Comparison of ENCODE assay signal across 15 cellular contexts in the genomic region with DNA sequence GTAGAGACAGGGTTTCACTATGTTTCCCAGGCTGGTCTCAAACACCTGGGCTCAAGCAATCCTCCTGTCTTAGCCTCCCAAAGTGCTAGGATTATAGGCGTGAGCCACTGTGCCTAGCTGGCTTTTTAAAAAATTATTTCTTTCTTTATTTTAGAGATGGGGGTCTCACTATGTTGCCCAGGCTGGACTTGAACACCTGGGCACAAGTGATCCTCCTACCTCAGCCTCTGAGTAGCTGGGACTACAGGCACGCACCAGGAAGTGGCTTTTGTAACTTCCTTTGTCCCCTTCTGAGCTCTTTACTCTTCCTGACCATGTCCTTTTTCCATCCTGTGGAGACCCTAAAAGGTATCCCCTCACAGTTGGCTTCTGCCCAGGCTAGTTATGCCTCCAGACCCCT. TPM values are rescaled to one million over a fixed set of nuclear protein-coding genes. Genes with fewer than 3 reads are reported as not detected.
DNase-seq lines count a peak whose midpoint lies in the region; ATAC-seq and TF ChIP-seq lines count a peak whose summit lies in the region.
"Had no signal": no experiment of that assay in that cellular context is flagged by ENCODE, and none has a peak within 500 bp of the region (broad histone marks: within the 10 kb centered on the region; RNA-seq: fewer than 3 reads in every experiment).

No MANE protein-coding gene starts in this region.

- no peaks in the 10 kb centered on the region for H3K9me3 ChIP-seq in OCI-LY7 (ENCODE audit: low read length)
- H3K9me3 ChIP-seq in trophoblast cell (ENCODE audit: insufficient read depth, low read depth, low read length): no peaks in the 10 kb centered on the region

- peaks cover 19% of the 10 kb centered on the region for H3K79me1 ChIP-seq in trophoblast cell (ENCODE audit: low read length)

- H3K18ac ChIP-seq in trophoblast cell (ENCODE audit: low read length): no peak overlapping the region

- TF ChIP-seq CTCF in OCI-LY7 (conservative IDR thresholded peaks at IDR 0.05; ENCODE audit: low read length): no peak

- CTCF ChIA-PET in activated CD8-positive, alpha-beta memory T cell treated with anti-CD3 and anti-CD28 coated beads, Interleukin-2, amount 10 ng/mL, durations not matched to agents 7 days and 5 days (lab: Charles Lee): interaction anchor here (0.6 to 9.4 kb wide), 35 partner anchors 8 to 479 kb away, joined by 3 to 151 read pairs (median 4); a partner anchor contains a TSS
- CTCF ChIA-PET in OCI-LY7 (lab: Charles Lee; ENCODE audit: unreplicated experiment): interaction anchor here (2.4 kb wide), 1 partner anchor 113 kb away, joined by 9 read pairs; no protein-coding TSS in a partner anchor

- peak overlapping the region; percentile 23; the same call in 1 of the 2 replicates for H2AFZ ChIP-seq in OCI-LY7 (ENCODE audit: low read length)
- H2AFZ ChIP-seq in trophoblast cell (ENCODE audit: insufficient read depth, low read length, poor library complexity): no peak overlapping the region

- H3K27me3 ChIP-seq in trophoblast cell (ENCODE audit: insufficient read depth, low read length): no peaks in the 10 kb centered on the region

- H3K79me2 ChIP-seq in OCI-LY7 (ENCODE audit: insufficient read depth, low read depth, low read length) (no peaks in the 10 kb centered on the region), trophoblast cell (ENCODE audit: control insufficient read depth, insufficient read depth, low read length, poor library complexity) (peaks cover 3% of the 10 kb centered on the region)

- no peak overlapping the region for H3K9ac ChIP-seq in trophoblast cell (ENCODE audit: low read length)

- no peak overlapping the region for H3K4me3 ChIP-seq in OCI-LY7 (ENCODE audit: low read depth, low read length, poor library complexity, severe bottlenecking)
- H3K4me3 ChIP-seq in trophoblast cell (ENCODE audit: low read depth, low read length): no peak overlapping the region

- no peak overlapping the region for H3K27ac ChIP-seq in OCI-LY7 (ENCODE audit: low read depth, low read length, poor library complexity, severe bottlenecking)
- H3K27ac ChIP-seq in trophoblast cell (ENCODE audit: low read depth, low read length): no peak overlapping the region

- H3K4me1 ChIP-seq in OCI-LY7 (ENCODE audit: insufficient read depth, low read length, poor library complexity, severe bottlenecking): peaks cover 5% of the 10 kb centered on the region
- H3K4me1 ChIP-seq in trophoblast cell (ENCODE audit: control insufficient read depth in 1 of 2, insufficient read depth in 2 of 2, low read length in 2 of 2): peaks cover 23 to 36% of the 10 kb centered on the region in 2 experiments

- no peaks in the 10 kb centered on the region for H3K36me3 Mint-ChIP-seq in activated CD8-positive, alpha-beta memory T cell treated with anti-CD3 and anti-CD28 coated beads, Interleukin-2, amount 10 ng/mL, durations not matched to agents 7 days and 5 days
- no peaks in the 10 kb centered on the region for H3K36me3 Mint-ChIP-seq in activated T-cell treated with anti-CD3 and anti-CD28 coated beads, Interleukin-2, amount 50 U/mL, for 4 hours (ENCODE audit: insufficient read depth)

- H3K36me3 ChIP-seq in OCI-LY7 (ENCODE audit: insufficient read depth, low read length) (no peaks in the 10 kb centered on the region), trophoblast cell (ENCODE audit: control insufficient read depth in 1 of 2, insufficient read depth in 2 of 2, low read length in 2 of 2) (no peaks in the 10 kb centered on the region)

- no peak overlapping the region for H4K8ac ChIP-seq in trophoblast cell (ENCODE audit: low read depth, low read length)

- no peak overlapping the region for H2BK5ac ChIP-seq in trophoblast cell (ENCODE audit: low read depth, low read length, poor library complexity)

- no peak overlapping the region for H3K23ac ChIP-seq in trophoblast cell (ENCODE audit: low read length)

- BruUV-seq in OCI-LY7 (replicated peaks; lab: Mats Ljungman, UMichigan): no TSS peak

- ATAC-seq in activated CD8-positive, alpha-beta memory T cell treated with anti-CD3 and anti-CD28 coated beads, Interleukin-2, amount 10 ng/mL, durations not matched to agents 7 days and 5 days: no peak
- no peak for ATAC-seq in GM18519 (IDR thresholded peaks at IDR 0.05; ENCODE audit: low FRiP score, unreplicated experiment)
- ATAC-seq in activated T-cell treated with anti-CD3 and anti-CD28 coated beads, Interleukin-2, amount 50 U/mL, for 4 hours: no peak
- no peak for ATAC-seq in GM21390 (IDR thresholded peaks at IDR 0.05; ENCODE audit: unreplicated experiment)

- H3K9me3 Mint-ChIP-seq in activated CD8-positive, alpha-beta memory T cell treated with anti-CD3 and anti-CD28 coated beads, Interleukin-2, amount 10 ng/mL, durations not matched to agents 7 days and 5 days (ENCODE audit: low read depth): no peaks in the 10 kb centered on the region
- no peaks in the 10 kb centered on the region for H3K9me3 Mint-ChIP-seq in activated T-cell treated with anti-CD3 and anti-CD28 coated beads, Interleukin-2, amount 50 U/mL, for 4 hours

- intact Hi-C loops in OCI-LY7 (cut with micrococcal nuclease; ENCODE audit: unreplicated experiment): no loop called here

- H3K27me3 Mint-ChIP-seq in activated CD8-positive, alpha-beta memory T cell treated with anti-CD3 and anti-CD28 coated beads, Interleukin-2, amount 10 ng/mL, durations not matched to agents 7 days and 5 days: no peaks in the 10 kb centered on the region
- peaks cover 2% of the 10 kb centered on the region for H3K27me3 Mint-ChIP-seq in activated T-cell treated with anti-CD3 and anti-CD28 coated beads, Interleukin-2, amount 50 U/mL, for 4 hours (ENCODE audit: low read depth)

- no peak overlapping the region for H4K12ac ChIP-seq in trophoblast cell (ENCODE audit: low read depth, low read length)

- no peak overlapping the region for H3K4me3 Mint-ChIP-seq in activated CD8-positive, alpha-beta memory T cell treated with anti-CD3 and anti-CD28 coated beads, Interleukin-2, amount 10 ng/mL, durations not matched to agents 7 days and 5 days
- H3K4me3 Mint-ChIP-seq in activated T-cell treated with anti-CD3 and anti-CD28 coated beads, Interleukin-2, amount 50 U/mL, for 4 hours: no peak overlapping the region

- H4K91ac ChIP-seq in trophoblast cell (ENCODE audit: low read depth, low read length): peak overlapping the region; percentile 36

- no peak overlapping the region for H2BK120ac ChIP-seq in trophoblast cell (ENCODE audit: insufficient read depth, low read length, poor library complexity)

- no peak overlapping the region for H2AK5ac ChIP-seq in trophoblast cell (ENCODE audit: low read length)

- peak overlapping the region; percentile 68 for H3K27ac Mint-ChIP-seq in activated CD8-positive, alpha-beta memory T cell treated with anti-CD3 and anti-CD28 coated beads, Interleukin-2, amount 10 ng/mL, durations not matched to agents 7 days and 5 days

- POLR2A ChIA-PET in OCI-LY7 (lab: Charles Lee): interaction anchor here (0.5 to 1.9 kb wide), 6 partner anchors 15 to 1271 kb away, joined by 3 to 5 read pairs (median 3); no protein-coding TSS in a partner anchor

- H3K9me2 ChIP-seq in OCI-LY7 (ENCODE audit: insufficient read depth, low read length): no peaks in the 10 kb centered on the region

- no peak overlapping the region for H3K14ac ChIP-seq in trophoblast cell (ENCODE audit: low read length)

- H3K4me1 Mint-ChIP-seq in activated CD8-positive, alpha-beta memory T cell treated with anti-CD3 and anti-CD28 coated beads, Interleukin-2, amount 10 ng/mL, durations not matched to agents 7 days and 5 days: peaks cover 21% of the 10 kb centered on the region
- peaks cover 7% of the 10 kb centered on the region for H3K4me1 Mint-ChIP-seq in activated T-cell treated with anti-CD3 and anti-CD28 coated beads, Interleukin-2, amount 50 U/mL, for 4 hours (ENCODE audit: low read depth)

- no peaks in the 10 kb centered on the region for H4K20me1 ChIP-seq in OCI-LY7 (ENCODE audit: insufficient read depth, low read length)

- no peak for DNase-seq in activated CD8-positive, alpha-beta memory T cell treated with anti-CD3 and anti-CD28 coated beads, Interleukin-2, amount 10 ng/mL, durations not matched to agents 7 days and 5 days
- no peak for DNase-seq in activated CD8-positive, alpha-beta memory T cell treated with anti-CD3 and anti-CD28 coated beads for 24 hours
- DNase-seq in OCI-LY7 (ENCODE audit: low spot score) (no peak), trophoblast cell (no peak), NCI-H526 (lab: John Stamatoyannopoulos, UW) (no peak)
- no peak for DNase-seq in activated T-cell treated with anti-CD3 and anti-CD28 coated beads, Interleukin-2, amount 50 U/mL, for 4 hours
- DNase-seq: NCI-H1048, NCI-H1436 treated with DMSO at 0.1 percent for 48 hours had no signal

- no peak overlapping the region for H2BK12ac ChIP-seq in trophoblast cell (ENCODE audit: low read length)

- H3K4me2 ChIP-seq in OCI-LY7 (ENCODE audit: low read length) (no peak overlapping the region), trophoblast cell (ENCODE audit: low read length) (no peak overlapping the region)

- no CpG with 5 or more reads among the region's 2 CpGs for WGBS in trophoblast cell (ENCODE audit: extremely low coverage, insufficient coverage, insufficient read length)

- H3K4ac ChIP-seq in trophoblast cell (ENCODE audit: low read depth, low read length): no peak overlapping the region

RNA-seq across cellular contexts. Expression of a gene that starts 2.1 kb away (rescaled TPM):
- not detected for total RNA-seq in activated CD8-positive, alpha-beta memory T cell treated with anti-CD3 and anti-CD28 coated beads, Interleukin-2, amount 10 ng/mL, durations not matched to agents 7 days and 5 days
- total RNA-seq in OCI-LY7 (2014; rRNA removed; shearing (Covaris generic)): not detected in 2 replicates
- total RNA-seq in OCI-LY7 (2022): not detected in 2 replicates
- 16.9 and 17.4 TPM in 2 replicates for polyA plus RNA-seq in trophoblast cell (2013)
- total RNA-seq in activated T-cell treated with anti-CD3 and anti-CD28 coated beads, Interleukin-2, amount 50 U/mL, for 4 hours: not detected
- total RNA-seq: A172, Daoy, NCI-H460 had no signal

RNA-seq across cellular contexts. Expression of a gene that starts 12.5 kb away (rescaled TPM):
- under 1 TPM in 1 of 2 experiments, not detected in 1; 0.06 TPM for total RNA-seq in activated CD8-positive, alpha-beta memory T cell treated with anti-CD3 and anti-CD28 coated beads, Interleukin-2, amount 10 ng/mL, durations not matched to agents 7 days and 5 days
- not detected in 2 replicates for total RNA-seq in OCI-LY7 (2014; rRNA removed; shearing (Covaris generic))
- total RNA-seq in OCI-LY7 (2022): not detected in 2 replicates
- 0.03 TPM in 2 replicates for polyA plus RNA-seq in trophoblast cell (2013)
- under 1 TPM in 1 of 3 donors, not detected in 2; 0.18 TPM for total RNA-seq in activated T-cell treated with anti-CD3 and anti-CD28 coated beads, Interleukin-2, amount 50 U/mL, for 4 hours
- total RNA-seq: A172, Daoy, M059J, NCI-H460, SK-MEL-5 had no signal

RNA-seq across cellular contexts. Expression of a gene that starts 52.2 kb away (rescaled TPM):
- 1 to 10 TPM; 3.5 to 6.7 TPM for total RNA-seq in activated CD8-positive, alpha-beta memory T cell treated with anti-CD3 and anti-CD28 coated beads, Interleukin-2, amount 10 ng/mL, durations not matched to agents 7 days and 5 days
- total RNA-seq in OCI-LY7 (2014; rRNA removed; shearing (Covaris generic)): 9.7 and 15.2 TPM in 2 replicates
- total RNA-seq in OCI-LY7 (2022): 16.4 and 17.6 TPM in 2 replicates
- polyA plus RNA-seq in trophoblast cell (2013): 7.0 and 7.8 TPM in 2 replicates
- total RNA-seq in activated T-cell treated with anti-CD3 and anti-CD28 coated beads, Interleukin-2, amount 50 U/mL, for 4 hours: 10 to 100 TPM in 2 of 3 donors, 1 to 10 TPM in 1; 8.8 to 11.9 (median 10.5) TPM

RNA-seq across cellular contexts. Expression of a gene that starts 54.5 kb away (rescaled TPM):
- 10 to 100 TPM in 1 of 2 experiments, 1 to 10 TPM in 1; 9.8 to 12.3 TPM for total RNA-seq in activated CD8-positive, alpha-beta memory T cell treated with anti-CD3 and anti-CD28 coated beads, Interleukin-2, amount 10 ng/mL, durations not matched to agents 7 days and 5 days
- 4.6 and 7.2 TPM in 2 replicates for total RNA-seq in OCI-LY7 (2014; rRNA removed; shearing (Covaris generic))
- total RNA-seq in OCI-LY7 (2022): 9.9 and 10.7 TPM in 2 replicates
- polyA plus RNA-seq in trophoblast cell (2013): 2.8 and 3.1 TPM in 2 replicates
- 1 to 10 TPM; 4.2 to 8.2 (median 5.6) TPM for total RNA-seq in activated T-cell treated with anti-CD3 and anti-CD28 coated beads, Interleukin-2, amount 50 U/mL, for 4 hours
